28 cellular contexts compared by ENCODE assay signal in genomic region chr1:34618381-34618780, GRCh38.
"Had no signal": no experiment of that assay in that cellular context is flagged by ENCODE, and none has a peak within 500 bp of the region (broad histone marks: within the 10 kb centered on the region; RNA-seq: fewer than 3 reads in every experiment).

No MANE protein-coding gene starts in this region.

- H3K79me2 ChIP-seq: parathyroid adenoma had no signal

- DNase-seq: hypothalamus; immature natural killer cell; kidney; left colon; left lung; lower lobe of right lung; mammary epithelial cell; mesenchymal stem cell; naive B cell; natural killer cell; nephron progenitor cell; occipital lobe; psoas muscle; right lobe of liver; stimulated activated CD4-positive, alpha-beta T cell treated with anti-CD3 and anti-CD28 coated beads, Interleukin-1b, Interleukin-23, amount 100 ng/mL, for 48 hours; stimulated activated CD4-positive, alpha-beta T cell treated with anti-CD3 and anti-CD28 coated beads, Interleukin-2, amount 100 ng/mL, for 48 hours; stimulated activated CD4-positive, alpha-beta T cell treated with anti-CD3 and anti-CD28 coated beads, Interleukin-4, amount 100 ng/mL, for 4 hours; stimulated activated naive B cell treated with anti-CD40 and anti-IgM and Interleukin-4, amounts not matched to agents 10 μg/mL and 1 μg/mL and 100 μg/mL, for 72 hours; stimulated activated naive CD8-positive, alpha-beta T cell treated with anti-CD3 and anti-CD28 coated beads, Interleukin-15, Interleukin-2, amounts not matched to agents 100 U/mL and 50 U/mL, for 24 hours; stomach; testis; thyroid gland; transverse colon; upper lobe of left lung had no signal

- H3K27ac ChIP-seq: left lung, lower lobe of right lung, neural progenitor cell, neutrophil, parathyroid adenoma, psoas muscle, right lobe of liver, stomach, testis, thyroid gland, transverse colon, upper lobe of left lung had no signal

- H3K9me3 ChIP-seq: left lung, lower lobe of right lung, neutrophil, psoas muscle, right lobe of liver, stomach, testis, thyroid gland, transverse colon, upper lobe of left lung had no signal

- ATAC-seq: left colon; lower lobe of right lung; natural killer cell; psoas muscle; right lobe of liver; stimulated activated naive B cell treated with anti-CD40 and anti-IgM and Interleukin-4, amounts not matched to agents 10 μg/mL and 1 μg/mL and 100 μg/mL, for 72 hours; stimulated activated naive CD8-positive, alpha-beta T cell treated with anti-CD3 and anti-CD28 coated beads, Interleukin-15, Interleukin-2, amounts not matched to agents 100 U/mL and 50 U/mL, for 24 hours had no signal

- H3K4me2 ChIP-seq: neural progenitor cell, smooth muscle cell had no signal

- H2AFZ ChIP-seq: neural progenitor cell, parathyroid adenoma had no signal

- H3K4me1 ChIP-seq: left lung, lower lobe of right lung, neural progenitor cell, parathyroid adenoma, psoas muscle, right lobe of liver, stomach, testis, thyroid gland, transverse colon, upper lobe of left lung had no signal

- H3K27me3 ChIP-seq: neural progenitor cell, neutrophil, right lobe of liver, testis, thyroid gland, transverse colon, upper lobe of left lung had no signal

- H3K4me3 ChIP-seq: left lung, lower lobe of right lung, neural progenitor cell, psoas muscle, right lobe of liver, smooth muscle cell, stomach, testis, thyroid gland, transverse colon, upper lobe of left lung had no signal

- H3K9ac ChIP-seq: neural progenitor cell, parathyroid adenoma had no signal

- H3K36me3 ChIP-seq: left lung, lower lobe of right lung, neural progenitor cell, neutrophil, right lobe of liver, stomach, thyroid gland, transverse colon, upper lobe of left lung had no signal
